6 cellular contexts compared by ENCODE assay signal in the genomic region with DNA sequence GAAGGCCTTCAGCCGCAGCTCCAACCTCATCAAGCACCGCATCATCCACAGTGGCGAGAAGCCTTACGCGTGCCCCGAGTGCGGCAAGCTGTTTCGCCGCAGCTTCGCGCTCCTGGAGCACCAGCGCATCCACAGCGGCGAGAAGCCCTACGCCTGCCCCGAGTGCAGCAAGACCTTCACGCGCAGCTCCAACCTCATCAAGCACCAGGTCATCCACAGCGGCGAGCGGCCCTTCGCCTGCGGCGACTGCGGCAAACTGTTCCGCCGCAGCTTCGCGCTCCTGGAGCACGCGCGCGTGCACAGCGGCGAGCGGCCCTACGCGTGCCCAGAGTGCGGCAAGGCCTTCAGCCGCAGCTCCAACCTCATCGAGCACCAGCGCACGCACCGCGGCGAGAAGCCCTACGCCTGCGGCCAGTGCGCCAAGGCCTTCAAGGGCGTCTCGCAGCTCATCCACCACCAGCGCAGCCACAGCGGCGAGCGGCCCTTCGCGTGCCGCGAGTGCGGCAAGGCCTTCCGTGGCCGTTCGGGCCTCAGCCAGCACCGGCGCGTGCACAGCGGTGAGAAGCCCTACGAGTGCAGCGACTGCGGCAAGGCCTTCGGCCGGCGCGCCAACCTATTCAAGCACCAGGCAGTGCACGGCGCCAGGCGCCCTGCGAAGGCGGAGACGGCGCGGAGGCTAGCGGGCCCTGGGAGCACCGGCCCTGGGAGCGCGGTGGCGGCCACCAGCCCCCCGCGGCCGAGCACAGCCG. TPM values are rescaled to one million over a fixed set of nuclear protein-coding genes. Genes with fewer than 3 reads are reported as not detected.
"Had no signal": no experiment of that assay in that cellular context is flagged by ENCODE, and none has a peak within 500 bp of the region (broad histone marks: within the 10 kb centered on the region; RNA-seq: fewer than 3 reads in every experiment).

No MANE protein-coding gene starts in this region.

- H3K4me3 ChIP-seq: GM23338 had no signal

- ATAC-seq: GM23338 had no signal

- H3K4me2 ChIP-seq: GM23338 had no signal

- DNase-seq: H9, HCEC 1CT had no signal

- H2AFZ ChIP-seq: GM23338 had no signal

RNA-seq across cellular contexts. Expression of gene ZFP92, which starts 9.8 kb away (rescaled TPM):
- total RNA-seq: HT-29 had no signal

RNA-seq across cellular contexts. Expression of gene PNMA6E, which starts 19.9 kb away (rescaled TPM):
- total RNA-seq: GM23338, H1, H9, HT-29 had no signal
- polyA plus RNA-seq: GM23338, H1, IgD-negative memory B cell had no signal
